ENCODE assay signal across 21 cellular contexts in the genomic region with DNA sequence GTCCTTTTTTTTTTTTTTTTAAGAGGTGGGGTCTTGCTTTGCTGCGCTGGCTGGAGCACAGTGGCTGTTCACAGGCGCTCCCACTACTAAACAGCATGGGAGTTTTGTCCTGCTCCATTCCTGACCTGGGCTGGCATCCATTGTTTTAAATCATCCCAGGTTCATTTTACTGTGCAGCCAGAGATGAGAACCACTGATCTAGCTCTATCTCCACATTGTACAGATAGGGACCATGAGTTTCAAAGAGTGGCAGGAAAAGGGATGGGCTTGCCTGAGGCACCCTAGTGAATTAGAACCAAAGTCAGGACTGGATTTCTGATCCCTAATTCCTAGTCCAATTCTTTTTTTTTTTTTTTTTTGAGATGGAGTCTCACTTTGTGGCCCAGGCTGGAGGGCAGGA. TPM values are rescaled to one million over a fixed set of nuclear protein-coding genes. Genes with fewer than 3 reads are reported as not detected.
A peak's percentile ranks its signal among the peaks of the same experiment; 100 is the strongest.
DNase-seq lines count a peak whose midpoint lies in the region; ATAC-seq and TF ChIP-seq lines count a peak whose summit lies in the region.
"Had no signal": no experiment of that assay in that cellular context is flagged by ENCODE, and none has a peak within 500 bp of the region (broad histone marks: within the 10 kb centered on the region; RNA-seq: fewer than 3 reads in every experiment).

No MANE protein-coding gene starts in this region.

- no peak overlapping the region for H3K14ac ChIP-seq in neuronal stem cell (ENCODE audit: low read length)

- H3K4me1 Mint-ChIP-seq in endodermal cell (peaks cover 5% of the 10 kb centered on the region), type B pancreatic cell (ENCODE audit: unreplicated experiment) (peaks cover 24% of the 10 kb centered on the region), mesothelial cell of epicardium (peaks cover 21% of the 10 kb centered on the region)
- H3K4me1 Mint-ChIP-seq: CD4-positive, alpha-beta memory T cell had no signal

- H2BK120ac ChIP-seq in neuronal stem cell (ENCODE audit: low read depth, low read length) = no peak overlapping the region

- H2AK5ac ChIP-seq in neuronal stem cell (ENCODE audit: low read depth, low read length) = no peak overlapping the region

- no peak overlapping the region for H3K18ac ChIP-seq in neuronal stem cell (ENCODE audit: low read length)

- H3K9me3 ChIP-seq in endodermal cell (ENCODE audit: control insufficient read depth, low read length) (no peaks in the 10 kb centered on the region), neuronal stem cell (replicated peaks in 1 of 2; ENCODE audit: control insufficient read depth in 2 of 2, insufficient read depth in 1 of 2, low read depth in 1 of 2, low read length in 2 of 2) (peaks cover 0 to 2% of the 10 kb centered on the region in 2 donors)
- H3K9me3 ChIP-seq: HAP-1 had no signal

- peak overlapping the region; percentile 39 for H2AFZ ChIP-seq in neuronal stem cell (ENCODE audit: low read length)

- H3K9me3 Mint-ChIP-seq in endodermal cell = no peaks in the 10 kb centered on the region
- H3K9me3 Mint-ChIP-seq in type B pancreatic cell = no peaks in the 10 kb centered on the region
- no peaks in the 10 kb centered on the region for H3K9me3 Mint-ChIP-seq in mesothelial cell of epicardium
- H3K9me3 Mint-ChIP-seq: HFFc6 had no signal

- no peak overlapping the region for H4K91ac ChIP-seq in neuronal stem cell (ENCODE audit: low read depth, low read length, poor library complexity)

- H3K27ac ChIP-seq in endodermal cell (ENCODE audit: low read depth, low read length) = no peak overlapping the region
- H3K27ac ChIP-seq in neuronal stem cell (replicated peaks; ENCODE audit: low read length) = no peak overlapping the region

- no peak overlapping the region for H3K4me2 ChIP-seq in neuronal stem cell (ENCODE audit: insufficient read depth, low read length, poor library complexity, severe bottlenecking)

- no peak overlapping the region for H3K23ac ChIP-seq in neuronal stem cell (ENCODE audit: low read depth, low read length, poor library complexity)

- no peaks in the 10 kb centered on the region for H3K27me3 ChIP-seq in endodermal cell (ENCODE audit: control insufficient read depth, insufficient read depth, low read length, poor library complexity, severe bottlenecking)
- H3K27me3 ChIP-seq in neuronal stem cell (ENCODE audit: control insufficient read depth in 3 of 3, insufficient read depth in 3 of 3, low read depth in 1 of 3, low read length in 3 of 3) = no peaks in the 10 kb centered on the region

- H3K79me1 ChIP-seq in neuronal stem cell (ENCODE audit: low read depth, low read length) = no peaks in the 10 kb centered on the region

- DNase-seq in RPMI7951 (ENCODE audit: low read depth) = peak; percentile 17
- peak; percentile 35 for DNase-seq in endodermal cell
- DNase-seq in neuronal stem cell (ENCODE audit: low spot score) = no peak
- DNase-seq in type B pancreatic cell (ENCODE audit: extremely low spot score, unreplicated experiment) = no peak
- no peak for DNase-seq in stimulated activated CD4-positive, alpha-beta T cell treated with anti-CD3 and anti-CD28 coated beads, Interleukin-2, amount 100 ng/mL, for 48 hours
- DNase-seq in mesothelial cell of epicardium (ENCODE audit: low spot score in 2 of 2, unreplicated experiment in 2 of 2) = no peak
- DNase-seq: Calu3; CD4-positive, alpha-beta memory T cell; COR-L47; DMS53; DMS79 treated with DMSO at 0.1 percent for 48 hours; GF-D8; GOT3; HFFc6 had no signal

- no peak overlapping the region for H2BK15ac ChIP-seq in neuronal stem cell (ENCODE audit: low read length)

- H4K8ac ChIP-seq in neuronal stem cell (ENCODE audit: low read depth, low read length) = no peak overlapping the region

- H3K36me3 Mint-ChIP-seq in endodermal cell (ENCODE audit: low read depth) (no peaks in the 10 kb centered on the region), type B pancreatic cell (peaks cover 4% of the 10 kb centered on the region), mesothelial cell of epicardium (no peaks in the 10 kb centered on the region)
- H3K36me3 Mint-ChIP-seq: CD4-positive, alpha-beta memory T cell had no signal

- H3K4me1 ChIP-seq in endodermal cell (ENCODE audit: control insufficient read depth, insufficient read depth, low read length) (no peaks in the 10 kb centered on the region), neuronal stem cell (ENCODE audit: control insufficient read depth in 2 of 2, insufficient read depth in 1 of 2, low read depth in 1 of 2, low read length in 2 of 2) (peaks cover 0 to 12% of the 10 kb centered on the region in 2 donors)
- H3K4me1 ChIP-seq: HAP-1 had no signal

- H3K4me3 Mint-ChIP-seq in endodermal cell (no peak overlapping the region), type B pancreatic cell (no peak overlapping the region), mesothelial cell of epicardium (no peak overlapping the region)
- H3K4me3 Mint-ChIP-seq: CD4-positive, alpha-beta memory T cell; HFFc6 had no signal

- H3K27me3 Mint-ChIP-seq in endodermal cell (ENCODE audit: insufficient read depth) (no peaks in the 10 kb centered on the region), type B pancreatic cell (no peaks in the 10 kb centered on the region), mesothelial cell of epicardium (ENCODE audit: low read depth) (no peaks in the 10 kb centered on the region)

- no peak overlapping the region for H3K9ac ChIP-seq in endodermal cell (ENCODE audit: extremely low read depth, low read length, poor library complexity, severe bottlenecking)
- no peak overlapping the region for H3K9ac ChIP-seq in neuronal stem cell (ENCODE audit: low read depth, low read length, poor library complexity)

- ATAC-seq in GM18870 (IDR thresholded peaks at IDR 0.05; ENCODE audit: unreplicated experiment) = no peak

- no peak overlapping the region for H2BK12ac ChIP-seq in neuronal stem cell (ENCODE audit: low read length)

- TF ChIP-seq CTCF in endodermal cell (conservative IDR thresholded peaks at IDR 0.05) (no peak), type B pancreatic cell (conservative IDR thresholded peaks at IDR 0.05) (no peak), mesothelial cell of epicardium (IDR thresholded peaks at IDR 0.05; ENCODE audit: unreplicated experiment) (no peak)

- H3K27ac Mint-ChIP-seq in endodermal cell = no peak overlapping the region
- peak overlapping the region; percentile 47 for H3K27ac Mint-ChIP-seq in type B pancreatic cell
- H3K27ac Mint-ChIP-seq in mesothelial cell of epicardium = no peak overlapping the region
- H3K27ac Mint-ChIP-seq: HFFc6 had no signal

- WGBS in endodermal cell (ENCODE audit: insufficient coverage in 1 of 2, insufficient read length in 1 of 2), 2 experiments = 95% methylated on average over 2 of the region's 2 CpGs; no CpG with 5 or more reads in 1 of the 2 experiments
- no CpG with 5 or more reads among the region's 2 CpGs for WGBS in neuronal stem cell (ENCODE audit: extremely low coverage in 2 of 2, insufficient read length in 2 of 2, insufficient replicate concordance in 1 of 2), 2 donors

- no peak overlapping the region for H2BK5ac ChIP-seq in neuronal stem cell (ENCODE audit: low read length)

- H3K4me3 ChIP-seq in endodermal cell (ENCODE audit: low read length) (no peak overlapping the region), neuronal stem cell (ENCODE audit: low read length in 2 of 2) (no peak overlapping the region)
- H3K4me3 ChIP-seq: HAP-1 had no signal

- H3K4ac ChIP-seq in neuronal stem cell (ENCODE audit: low read length) = no peak overlapping the region

- no peaks in the 10 kb centered on the region for H3K36me3 ChIP-seq in endodermal cell (ENCODE audit: control insufficient read depth, insufficient read depth, low read length)
- H3K36me3 ChIP-seq in neuronal stem cell (replicated peaks in 1 of 2; ENCODE audit: control insufficient read depth in 2 of 2, insufficient read depth in 2 of 2, low read length in 2 of 2) = peaks cover 0 to 2% of the 10 kb centered on the region in 2 donors
- H3K36me3 ChIP-seq: HAP-1 had no signal

RNA-seq across cellular contexts. Expression of a gene that starts 7.2 kb away (rescaled TPM):
- 47.4 and 47.8 TPM in 2 replicates for total RNA-seq in RPMI7951 (2014; rRNA removed; shearing (Covaris generic))
- total RNA-seq in endodermal cell (10 to 100 TPM; 26.0 to 31.8 TPM), type B pancreatic cell (ENCODE audit: low replicate concordance) (38.6 and 40.1 TPM in 2 replicates), mesothelial cell of epicardium (36.0 to 39.1 TPM (median 37.2 TPM) in 3 replicates)
- polyA plus RNA-seq in endodermal cell (2013, experiment 1 of 2) = 22.2 TPM
- 22.5 TPM for polyA plus RNA-seq in endodermal cell (2013, experiment 2 of 2)
- 23.9 TPM for polyA plus RNA-seq in neuronal stem cell (2013, experiment 1 of 2)
- polyA plus RNA-seq in neuronal stem cell (2013, experiment 2 of 2) = 22.3 TPM

RNA-seq across cellular contexts. Expression of a gene that starts 27.1 kb away (rescaled TPM):
- 0.12 TPM in 1 of 2 replicates, not detected in the other for total RNA-seq in RPMI7951 (2014; rRNA removed; shearing (Covaris generic))
- total RNA-seq in endodermal cell (1 to 10 TPM; 6.7 to 7.5 TPM), type B pancreatic cell (ENCODE audit: low replicate concordance) (37.2 and 105 TPM in 2 replicates), mesothelial cell of epicardium (41.0 to 42.8 TPM (median 42.2 TPM) in 3 replicates)
- 3.2 TPM for polyA plus RNA-seq in endodermal cell (2013, experiment 1 of 2)
- polyA plus RNA-seq in endodermal cell (2013, experiment 2 of 2) = 4.9 TPM
- 8.5 TPM for polyA plus RNA-seq in neuronal stem cell (2013, experiment 1 of 2)
- polyA plus RNA-seq in neuronal stem cell (2013, experiment 2 of 2) = 8.0 TPM

RNA-seq across cellular contexts. Expression of a gene that starts 52.0 kb away (rescaled TPM):
- 14.5 and 20.6 TPM in 2 replicates for total RNA-seq in RPMI7951 (2014; rRNA removed; shearing (Covaris generic))
- 10 to 100 TPM in 1 of 2 donors, 1 to 10 TPM in 1; 6.6 to 11.5 TPM for total RNA-seq in endodermal cell
- polyA plus RNA-seq in endodermal cell (2013, experiment 1 of 2) = 14.9 TPM
- polyA plus RNA-seq in endodermal cell (2013, experiment 2 of 2) = 14.3 TPM
- 8.4 TPM for polyA plus RNA-seq in neuronal stem cell (2013, experiment 1 of 2)
- 8.3 TPM for polyA plus RNA-seq in neuronal stem cell (2013, experiment 2 of 2)
- total RNA-seq in type B pancreatic cell (ENCODE audit: low replicate concordance) = 15.6 and 39.9 TPM in 2 replicates
- total RNA-seq in mesothelial cell of epicardium = 10.3 to 13.7 TPM (median 11.8 TPM) in 3 replicates

RNA-seq across cellular contexts. Expression of a gene that starts 59.9 kb away (rescaled TPM):
- not detected in 2 replicates for total RNA-seq in RPMI7951 (2014; rRNA removed; shearing (Covaris generic))
- total RNA-seq in endodermal cell = under 1 TPM in 1 of 2 donors, not detected in 1; 0.26 TPM
- not detected for polyA plus RNA-seq in endodermal cell (2013, experiment 1 of 2)
- not detected for polyA plus RNA-seq in endodermal cell (2013, experiment 2 of 2)
- not detected for polyA plus RNA-seq in neuronal stem cell (2013, experiment 1 of 2)
- not detected for polyA plus RNA-seq in neuronal stem cell (2013, experiment 2 of 2)
- not detected in 2 replicates for total RNA-seq in type B pancreatic cell (ENCODE audit: low replicate concordance)
- 0.22 to 0.24 TPM in 2 of 3 replicates, not detected in the other for total RNA-seq in mesothelial cell of epicardium
- total RNA-seq: A172; A673; Calu3; CD4-positive, alpha-beta memory T cell; Daoy; G401; HFFc6 had no signal
- polyA plus RNA-seq: BJ; CD4-positive, alpha-beta memory T cell had no signal

Comparison
In these comparisons a context has a peak if more than half of its experiments do, and no peak if none do; other contexts are left out.
1. DNase-seq: peak in RPMI7951 (single experiment) and endodermal cell (single experiment); none in neuronal stem cell (single experiment), type B pancreatic cell (single experiment), stimulated activated CD4-positive, alpha-beta T cell treated with anti-CD3 and anti-CD28 coated beads, Interleukin-2, amount 100 ng/mL, for 48 hours (0 of 2) and mesothelial cell of epicardium (0 of 2).